In genomic region chr2:106120432-106120831, GRCh38 we compare ENCODE assay signal across 25 cellular contexts.
"Had no signal": no experiment of that assay in that cellular context is flagged by ENCODE, and none has a peak within 500 bp of the region (broad histone marks: within the 10 kb centered on the region; RNA-seq: fewer than 3 reads in every experiment).

No MANE protein-coding gene starts in this region.

- H3K9me3 Mint-ChIP-seq: activated CD8-positive, alpha-beta T cell treated with anti-CD3 and anti-CD28 coated beads for 36 hours; activated naive CD4-positive, alpha-beta T cell treated with anti-CD3 and anti-CD28 coated beads, Interleukin-2, amount 50 U/mL, for 72 hours; activated T-helper 1 cell treated with anti-CD3 and anti-CD28 coated beads, Interleukin-12 subunit alpha, Interleukin-12 subunit beta, Interleukin-2, Interleukin-4 antibody, amounts not matched to agents 30 ng/mL and 10 ng/mL and 1 ng/mL, durations not matched to agents 14 hours and 24 hours and 36 hours; brain; mesothelial cell of epicardium; naive thymus-derived CD8-positive, alpha-beta T cell; neural crest cell had no signal

- DNase-seq: activated CD4-positive, alpha-beta T cell treated with anti-CD3 and anti-CD28 coated beads, Interleukin-2, amount 50 U/mL, for 1 hour; activated CD8-positive, alpha-beta memory T cell treated with anti-CD3 and anti-CD28 coated beads, Interleukin-2, amount 10 ng/mL, durations not matched to agents 7 days and 5 days; activated CD8-positive, alpha-beta T cell treated with anti-CD3 and anti-CD28 coated beads for 36 hours; activated gamma-delta T cell treated with Interleukin-2 at 50 U/mL for 16 hours; activated T-cell treated with anti-CD3 and anti-CD28 coated beads for 4 hours; aorta; cerebellar nuclear complex; colonic mucosa; head of caudate nucleus; hippocampal formation; kidney; left colon; naive thymus-derived CD8-positive, alpha-beta T cell; nucleus accumbens; stimulated activated CD4-positive, alpha-beta T cell treated with anti-CD3 and anti-CD28 coated beads, Interleukin-1b, Interleukin-23, amount 100 ng/mL, for 48 hours; stimulated activated CD4-positive, alpha-beta T cell treated with anti-CD3 and anti-CD28 coated beads, Interleukin-4, amount 100 ng/mL, for 4 hours; stimulated activated naive CD4-positive, alpha-beta T cell treated with Interleukin-2 at 50 U/mL for 16 hours; SW 1271; T-helper 2 cell had no signal

- H3K4me3 Mint-ChIP-seq: activated CD8-positive, alpha-beta memory T cell treated with anti-CD3 and anti-CD28 coated beads, Interleukin-2, amount 10 ng/mL, durations not matched to agents 7 days and 5 days; activated CD8-positive, alpha-beta T cell treated with anti-CD3 and anti-CD28 coated beads for 36 hours; activated T-helper 1 cell treated with anti-CD3 and anti-CD28 coated beads, Interleukin-12 subunit alpha, Interleukin-12 subunit beta, Interleukin-2, Interleukin-4 antibody, amounts not matched to agents 30 ng/mL and 10 ng/mL and 1 ng/mL, durations not matched to agents 14 hours and 24 hours and 36 hours; brain; mesothelial cell of epicardium; naive thymus-derived CD8-positive, alpha-beta T cell; neural crest cell had no signal

- H3K4me1 Mint-ChIP-seq: brain had no signal

- FAIRE-seq: endothelial cell of umbilical vein, kidney had no signal

- H3K27ac Mint-ChIP-seq: activated CD8-positive, alpha-beta memory T cell treated with anti-CD3 and anti-CD28 coated beads, Interleukin-2, amount 10 ng/mL, durations not matched to agents 7 days and 5 days; activated CD8-positive, alpha-beta T cell treated with anti-CD3 and anti-CD28 coated beads for 36 hours; activated T-helper 1 cell treated with anti-CD3 and anti-CD28 coated beads, Interleukin-12 subunit alpha, Interleukin-12 subunit beta, Interleukin-2, Interleukin-4 antibody, amounts not matched to agents 30 ng/mL and 10 ng/mL and 1 ng/mL, durations not matched to agents 14 hours and 24 hours and 36 hours; brain; mesothelial cell of epicardium had no signal

- ATAC-seq: activated CD8-positive, alpha-beta memory T cell treated with anti-CD3 and anti-CD28 coated beads, Interleukin-2, amount 10 ng/mL, durations not matched to agents 7 days and 5 days; activated CD8-positive, alpha-beta T cell treated with anti-CD3 and anti-CD28 coated beads for 36 hours; activated naive CD4-positive, alpha-beta T cell treated with anti-CD3 and anti-CD28 coated beads, Interleukin-2, amount 50 U/mL, for 72 hours; left colon; naive thymus-derived CD8-positive, alpha-beta T cell had no signal

- H3K27me3 Mint-ChIP-seq: activated CD8-positive, alpha-beta memory T cell treated with anti-CD3 and anti-CD28 coated beads, Interleukin-2, amount 10 ng/mL, durations not matched to agents 7 days and 5 days; activated CD8-positive, alpha-beta T cell treated with anti-CD3 and anti-CD28 coated beads for 36 hours; naive thymus-derived CD8-positive, alpha-beta T cell had no signal
